In genomic region chr19:4055209-4055552, GRCh38 we compare ENCODE assay signal across 24 cellular contexts. TPM values are rescaled to one million over a fixed set of nuclear protein-coding genes. Genes with fewer than 3 reads are reported as not detected.
DNase-seq lines count a peak whose midpoint lies in the region; ATAC-seq, FAIRE-seq and TF ChIP-seq lines count a peak whose summit lies in the region.
"Had no signal": no experiment of that assay in that cellular context is flagged by ENCODE, and none has a peak within 500 bp of the region (broad histone marks: within the 10 kb centered on the region; RNA-seq: fewer than 3 reads in every experiment).

No MANE protein-coding gene starts in this region.

- H3K27me3 Mint-ChIP-seq in natural killer cell (ENCODE audit: low read depth in 2 of 2) = no peaks in the 10 kb centered on the region
- H3K27me3 Mint-ChIP-seq in natural killer cell treated with Interleukin-12 subunit alpha and Interleukin-12 subunit beta and Interleukin-15 and Interleukin-18, amount 100 ng/mL, for 72 hours = no peaks in the 10 kb centered on the region
- H3K27me3 Mint-ChIP-seq: CD4-positive, alpha-beta T cell had no signal

- H3K4me3 ChIP-seq in K562 (no peak overlapping the region), neuronal stem cell (ENCODE audit: low read length in 2 of 2) (no peak overlapping the region)
- H3K4me3 ChIP-seq: BLaER1, GM23338, HAP-1 had no signal

- no peak overlapping the region for H2AFZ ChIP-seq in K562 (ENCODE audit: low read depth, low read length)
- no peak overlapping the region for H2AFZ ChIP-seq in neuronal stem cell (ENCODE audit: low read length)
- H2AFZ ChIP-seq: GM23338 had no signal

- H3K27ac Mint-ChIP-seq in natural killer cell = peak overlapping the region in 1 of 2 donors; percentile 96
- no peak overlapping the region for H3K27ac Mint-ChIP-seq in natural killer cell treated with Interleukin-12 subunit alpha and Interleukin-12 subunit beta and Interleukin-15 and Interleukin-18, amount 100 ng/mL, for 72 hours
- H3K27ac Mint-ChIP-seq in activated naive CD4-positive, alpha-beta T cell treated with anti-CD3 and anti-CD28 coated beads, Interleukin-2, amount 50 U/mL, for 72 hours = no peak overlapping the region
- H3K27ac Mint-ChIP-seq: GM23338, HFFc6 had no signal

- peaks cover 25 to 67% of the 10 kb centered on the region in 2 donors for H3K4me1 Mint-ChIP-seq in natural killer cell
- peaks cover 38 to 44% of the 10 kb centered on the region in 2 donors for H3K4me1 Mint-ChIP-seq in natural killer cell treated with Interleukin-12 subunit alpha and Interleukin-12 subunit beta and Interleukin-15 and Interleukin-18, amount 100 ng/mL, for 72 hours (ENCODE audit: low read depth in 2 of 2)

- 98% methylated on average over 10 of the region's 20 CpGs for WGBS in K562 (ENCODE audit: insufficient coverage, low coverage, missing lambda C conversion rate)
- WGBS in neuronal stem cell (ENCODE audit: extremely low coverage in 2 of 2, insufficient read length in 2 of 2, insufficient replicate concordance in 1 of 2), 2 donors = no CpG with 5 or more reads among the region's 20 CpGs

- TF ChIP-seq CTCF in natural killer cell (IDR thresholded peaks at IDR 0.05) (no peak), K562 (IDR thresholded peaks at IDR 0.05 in 2 of 3, conservative IDR thresholded peaks at IDR 0.05 in 1 of 3; ENCODE audit: insufficient read depth in 2 of 3, low read depth in 1 of 3, low read length in 3 of 3) (no peak)

- H3K79me1 ChIP-seq in neuronal stem cell (ENCODE audit: low read depth, low read length) = peaks cover 34% of the 10 kb centered on the region

- no peak overlapping the region for H3K4me2 ChIP-seq in K562 (ENCODE audit: insufficient read depth, low read length)
- H3K4me2 ChIP-seq in neuronal stem cell (ENCODE audit: insufficient read depth, low read length, poor library complexity, severe bottlenecking) = no peak overlapping the region
- H3K4me2 ChIP-seq: BLaER1, GM23338, KMS-11 had no signal

- no peak overlapping the region for H3K27ac ChIP-seq in K562 (ENCODE audit: extremely low read depth, low read depth, low read length)
- H3K27ac ChIP-seq in neuronal stem cell (replicated peaks; ENCODE audit: low read length) = no peak overlapping the region
- H3K27ac ChIP-seq: BLaER1, KMS-11 had no signal

- no peaks in the 10 kb centered on the region for H3K9me3 Mint-ChIP-seq in natural killer cell
- H3K9me3 Mint-ChIP-seq in natural killer cell treated with Interleukin-12 subunit alpha and Interleukin-12 subunit beta and Interleukin-15 and Interleukin-18, amount 100 ng/mL, for 72 hours = no peaks in the 10 kb centered on the region
- peaks cover 0 to 6% of the 10 kb centered on the region in 2 donors for H3K9me3 Mint-ChIP-seq in activated naive CD4-positive, alpha-beta T cell treated with anti-CD3 and anti-CD28 coated beads, Interleukin-2, amount 50 U/mL, for 72 hours
- H3K9me3 Mint-ChIP-seq: CD4-positive, alpha-beta T cell; GM23338 had no signal

- H3K4me1 ChIP-seq in K562 (replicated peaks in 1 of 2; ENCODE audit: control insufficient read depth in 2 of 2, insufficient read depth in 2 of 2, low read length in 2 of 2) (peaks cover 16 to 55% of the 10 kb centered on the region in 2 experiments; a peak in 4 of 5 replicates), neuronal stem cell (ENCODE audit: control insufficient read depth in 2 of 2, insufficient read depth in 1 of 2, low read depth in 1 of 2, low read length in 2 of 2) (peaks cover 4 to 14% of the 10 kb centered on the region in 2 donors)
- H3K4me1 ChIP-seq: HAP-1 had no signal

- no peak overlapping the region for H3K14ac ChIP-seq in neuronal stem cell (ENCODE audit: low read length)

- in situ Hi-C loops in K562 (cut with MboI) = no loop called here

- DNase-seq in natural killer cell = no peak
- no peak for DNase-seq in natural killer cell treated with Interleukin-12 subunit alpha and Interleukin-12 subunit beta and Interleukin-15 and Interleukin-18, amount 100 ng/mL, for 72 hours (ENCODE audit: low spot score)
- DNase-seq in K562 (ENCODE audit: extremely low read depth in 1 of 4, low spot score in 3 of 4) = no peak
- no peak for DNase-seq in neuronal stem cell (ENCODE audit: low spot score)
- DNase-seq in sciatic nerve (ENCODE audit: low spot score) = no peak
- DNase-seq in NCI-H1436 (lab: John Stamatoyannopoulos, UW) = no peak
- no peak for DNase-seq in activated naive CD4-positive, alpha-beta T cell treated with anti-CD3 and anti-CD28 coated beads, Interleukin-2, amount 50 U/mL, for 72 hours (ENCODE audit: low spot score in 2 of 2)
- DNase-seq: CD4-positive, alpha-beta T cell; HFFc6; MM.1S; NCI-H1048; NCI-H1417; NCI-H1694 treated with DMSO at 0.1 percent for 48 hours; NCI-H2081; NCI-H226; NCI-H510A; NCI-H69; RPMI8226; SHP77 treated with DMSO at 0.1 percent for 48 hours had no signal

- peaks cover 80% of the 10 kb centered on the region; the same call in 2 of the 3 replicates for H3K36me3 ChIP-seq in K562 (ENCODE audit: control insufficient read depth, insufficient read depth, low read length)
- peaks cover 28 to 42% of the 10 kb centered on the region in 2 donors for H3K36me3 ChIP-seq in neuronal stem cell (replicated peaks in 1 of 2; ENCODE audit: control insufficient read depth in 2 of 2, insufficient read depth in 2 of 2, low read length in 2 of 2)

- no peak overlapping the region for H4K8ac ChIP-seq in neuronal stem cell (ENCODE audit: low read depth, low read length)

- no peak for TF ChIP-seq EP300 in K562 (IDR thresholded peaks at IDR 0.05; ENCODE audit: low read length)

- no peak for FAIRE-seq in K562 (lab: Jason Lieb, UNC)
- FAIRE-seq: D721Med had no signal

- peak overlapping the region; percentile 50 for H3K4me3 Mint-ChIP-seq in natural killer cell
- H3K4me3 Mint-ChIP-seq in natural killer cell treated with Interleukin-12 subunit alpha and Interleukin-12 subunit beta and Interleukin-15 and Interleukin-18, amount 100 ng/mL, for 72 hours = no peak overlapping the region
- H3K4me3 Mint-ChIP-seq: CD4-positive, alpha-beta T cell; GM23338; HFFc6 had no signal

- H4K91ac ChIP-seq in neuronal stem cell (ENCODE audit: low read depth, low read length, poor library complexity) = no peak overlapping the region

- H3K9ac ChIP-seq in K562 (ENCODE audit: insufficient read depth in 1 of 2, low read depth in 2 of 2, low read length in 2 of 2) = no peak overlapping the region
- H3K9ac ChIP-seq in neuronal stem cell (ENCODE audit: low read depth, low read length, poor library complexity) = no peak overlapping the region
- H3K9ac ChIP-seq: BLaER1, KMS-11 had no signal

- peak overlapping the region; percentile 65 for H3K23ac ChIP-seq in neuronal stem cell (ENCODE audit: low read depth, low read length, poor library complexity)

- no peak overlapping the region for H2AK5ac ChIP-seq in neuronal stem cell (ENCODE audit: low read depth, low read length)

- H2BK15ac ChIP-seq in neuronal stem cell (ENCODE audit: low read length) = no peak overlapping the region

- H2BK5ac ChIP-seq in neuronal stem cell (ENCODE audit: low read length) = peak overlapping the region; percentile 24

- no peak overlapping the region for H2BK12ac ChIP-seq in neuronal stem cell (ENCODE audit: low read length)

- peaks cover 5% of the 10 kb centered on the region for H3K9me1 ChIP-seq in K562 (ENCODE audit: control insufficient read depth, insufficient read depth, low read length)

- H3K9me3 ChIP-seq in K562 (replicated peaks; ENCODE audit: control insufficient read depth, insufficient read depth, low read depth, low read length) (no peaks in the 10 kb centered on the region; the same call in 1 of the 2 replicates), neuronal stem cell (replicated peaks in 1 of 2; ENCODE audit: control insufficient read depth in 2 of 2, insufficient read depth in 1 of 2, low read depth in 1 of 2, low read length in 2 of 2) (peaks cover 0 to 7% of the 10 kb centered on the region in 2 donors)
- H3K9me3 ChIP-seq: BLaER1, HAP-1 had no signal

- peaks cover 97% of the 10 kb centered on the region for H3K79me2 ChIP-seq in K562 (ENCODE audit: control insufficient read depth, insufficient read depth, low read length)

- BruUV-seq in K562 (replicated peaks; lab: Mats Ljungman, UMichigan) = no TSS peak

- no peak overlapping the region for H2BK120ac ChIP-seq in neuronal stem cell (ENCODE audit: low read depth, low read length)

- POLR2A ChIA-PET in K562 (lab: Yijun Ruan, JAX) = interaction anchor here (0.9 kb wide), 1 partner anchor 10 kb away, joined by 3 read pairs; no protein-coding TSS in a partner anchor

- intact Hi-C loops in natural killer cell (cut with micrococcal nuclease) (no loop called here), K562 (cut with micrococcal nuclease) (no loop called here), sciatic nerve (cut with DNase I) (no loop called here)

- H3K4ac ChIP-seq in neuronal stem cell (ENCODE audit: low read length) = no peak overlapping the region

- CTCF ChIA-PET in K562 (lab: Yijun Ruan, JAX; ENCODE audit: low intra/inter-chr PET ratio) = no interaction called here

- TF ChIP-seq RAD21 in K562 (CRISPR knock-in tag; conservative IDR thresholded peaks at IDR 0.05 in 1 of 2, IDR thresholded peaks at IDR 0.05 in 1 of 2) = no peak

- no peak for TF ChIP-seq POLR2A in K562 (conservative IDR thresholded peaks at IDR 0.05)

- H3K36me3 Mint-ChIP-seq in natural killer cell = peaks cover 7% of the 10 kb centered on the region
- peaks cover 18% of the 10 kb centered on the region for H3K36me3 Mint-ChIP-seq in natural killer cell treated with Interleukin-12 subunit alpha and Interleukin-12 subunit beta and Interleukin-15 and Interleukin-18, amount 100 ng/mL, for 72 hours
- peaks cover 17 to 25% of the 10 kb centered on the region in 2 donors for H3K36me3 Mint-ChIP-seq in activated naive CD4-positive, alpha-beta T cell treated with anti-CD3 and anti-CD28 coated beads, Interleukin-2, amount 50 U/mL, for 72 hours

- H3K18ac ChIP-seq in neuronal stem cell (ENCODE audit: low read length) = no peak overlapping the region

- no peaks in the 10 kb centered on the region for H3K27me3 ChIP-seq in K562 (ENCODE audit: control insufficient read depth in 2 of 2, insufficient read depth in 2 of 2, low read length in 2 of 2)
- H3K27me3 ChIP-seq in neuronal stem cell (ENCODE audit: control insufficient read depth in 3 of 3, insufficient read depth in 3 of 3, low read depth in 1 of 3, low read length in 3 of 3) = no peaks in the 10 kb centered on the region
- H3K27me3 ChIP-seq: BLaER1 had no signal

- ATAC-seq in natural killer cell (no peak), K562 (no peak), sciatic nerve (no peak)
- no peak for ATAC-seq in natural killer cell treated with Interleukin-12 subunit alpha and Interleukin-12 subunit beta and Interleukin-15 and Interleukin-18, amount 100 ng/mL, for 72 hours
- ATAC-seq in activated naive CD4-positive, alpha-beta T cell treated with anti-CD3 and anti-CD28 coated beads, Interleukin-2, amount 50 U/mL, for 72 hours = no peak
- ATAC-seq: GM23338 had no signal

- H4K20me1 ChIP-seq in K562 (replicated peaks; ENCODE audit: control insufficient read depth, insufficient read depth, low read length) = peaks cover 56% of the 10 kb centered on the region

RNA-seq across cellular contexts. Expression of gene ZBTB7A, which starts 11.5 kb away (rescaled TPM):
- 10 to 100 TPM; 81.6 to 97.7 (median 82.9) TPM for total RNA-seq in natural killer cell
- total RNA-seq in natural killer cell treated with Interleukin-12 subunit alpha and Interleukin-12 subunit beta and Interleukin-15 and Interleukin-18, amount 100 ng/mL, for 72 hours = 10 to 100 TPM; 63.4 to 70.5 TPM
- 5.4 and 20.2 TPM in 2 replicates for total RNA-seq in K562 (2011; cell fraction: chromatin; rRNA removed; ENCODE audit: low replicate concordance)
- total RNA-seq in K562 (2011; cell fraction: nucleolus; rRNA removed) = 10.5 and 12.0 TPM in 2 replicates
- total RNA-seq in K562 (2011; cell fraction: nucleoplasm; rRNA removed) = 5.3 and 7.3 TPM in 2 replicates
- total RNA-seq in K562 (2014; rRNA removed) = 10.2 and 13.8 TPM in 2 replicates
- 1.6 and 1.8 TPM in 2 replicates for total RNA-seq in K562 (2014; rRNA removed; fragmentation: Illumina TruSeq; extraction: Trizol)
- total RNA-seq in K562 (2015; rRNA removed; fragmentation: Illumina TruSeq; extraction: Trizol) = 4.6 and 4.8 TPM in 2 replicates
- 32.7 and 34.0 TPM in 2 replicates for total RNA-seq in K562 (2021)
- 2.0 and 2.4 TPM in 2 replicates for polyA plus RNA-seq in K562 (2011; rRNA removed)
- 2.8 and 11.2 TPM in 2 replicates for polyA plus RNA-seq in K562 (2011; cell fraction: cytosol; rRNA removed)
- 7.4 and 18.4 TPM in 2 replicates for polyA plus RNA-seq in K562 (2011; cell fraction: nucleus; rRNA removed)
- 8.9 and 10.8 TPM in 2 replicates for polyA plus RNA-seq in K562 (2012)
- polyA plus RNA-seq in K562 (2014; fragmentation: Illumina TruSeq; extraction: Trizol) = 6.3 and 8.3 TPM in 2 replicates
- under 1 TPM; 0.11 to 0.27 TPM for polyA plus RNA-seq in K562 (2014; fragmentation: Nextera tagmentation; extraction: Ambion mirVana)
- 10.8 and 11.6 TPM in 2 replicates for polyA plus RNA-seq in K562 (2014; rRNA removed)
- polyA minus RNA-seq in K562 (2011; rRNA and poly(A)+ RNA removed) = 1.3 and 1.7 TPM in 2 replicates
- 14.2 and 20.6 TPM in 2 replicates for polyA minus RNA-seq in K562 (2011; cell fraction: cytosol; rRNA and poly(A)+ RNA removed)
- 5.4 and 5.8 TPM in 2 replicates for polyA minus RNA-seq in K562 (2011; cell fraction: nucleus; rRNA and poly(A)+ RNA removed)
- polyA plus RNA-seq in neuronal stem cell (2013, experiment 1 of 2) = 9.3 TPM
- polyA plus RNA-seq in neuronal stem cell (2013, experiment 2 of 2) = 10.2 TPM
- 54.2 TPM for total RNA-seq in sciatic nerve
- 10 to 100 TPM; 23.4 to 26.0 TPM for total RNA-seq in activated naive CD4-positive, alpha-beta T cell treated with anti-CD3 and anti-CD28 coated beads, Interleukin-2, amount 50 U/mL, for 72 hours

RNA-seq across cellular contexts. Expression of gene PIAS4, which starts 47.6 kb away (rescaled TPM):
- 10 to 100 TPM; 25.4 to 39.4 (median 26.8) TPM for total RNA-seq in natural killer cell
- total RNA-seq in natural killer cell treated with Interleukin-12 subunit alpha and Interleukin-12 subunit beta and Interleukin-15 and Interleukin-18, amount 100 ng/mL, for 72 hours = 10 to 100 TPM; 39.4 to 58.6 TPM
- total RNA-seq in K562 (2011; cell fraction: chromatin; rRNA removed; ENCODE audit: low replicate concordance) = 19.4 and 56.5 TPM in 2 replicates
- total RNA-seq in K562 (2011; cell fraction: nucleolus; rRNA removed) = 36.9 and 39.3 TPM in 2 replicates
- 20.4 and 20.9 TPM in 2 replicates for total RNA-seq in K562 (2011; cell fraction: nucleoplasm; rRNA removed)
- total RNA-seq in K562 (2014; rRNA removed) = 21.9 and 26.4 TPM in 2 replicates
- 5.3 and 7.3 TPM in 2 replicates for total RNA-seq in K562 (2014; rRNA removed; fragmentation: Illumina TruSeq; extraction: Trizol)
- total RNA-seq in K562 (2015; rRNA removed; fragmentation: Illumina TruSeq; extraction: Trizol) = 14.3 and 14.4 TPM in 2 replicates
- 24.9 and 34.9 TPM in 2 replicates for total RNA-seq in K562 (2021)
- polyA plus RNA-seq in K562 (2011; rRNA removed) = 6.7 and 7.1 TPM in 2 replicates
- polyA plus RNA-seq in K562 (2011; cell fraction: cytosol; rRNA removed) = 7.4 and 15.5 TPM in 2 replicates
- polyA plus RNA-seq in K562 (2011; cell fraction: nucleus; rRNA removed) = 11.2 and 22.2 TPM in 2 replicates
- 23.1 and 44.7 TPM in 2 replicates for polyA plus RNA-seq in K562 (2012)
- 14.5 and 23.3 TPM in 2 replicates for polyA plus RNA-seq in K562 (2014; fragmentation: Illumina TruSeq; extraction: Trizol)
- polyA plus RNA-seq in K562 (2014; fragmentation: Nextera tagmentation; extraction: Ambion mirVana) = under 1 TPM; 0.27 TPM
- 14.8 and 19.9 TPM in 2 replicates for polyA plus RNA-seq in K562 (2014; rRNA removed)
- 4.6 and 5.3 TPM in 2 replicates for polyA minus RNA-seq in K562 (2011; rRNA and poly(A)+ RNA removed)
- 14.9 and 18.8 TPM in 2 replicates for polyA minus RNA-seq in K562 (2011; cell fraction: cytosol; rRNA and poly(A)+ RNA removed)
- polyA minus RNA-seq in K562 (2011; cell fraction: nucleus; rRNA and poly(A)+ RNA removed) = 21.3 and 22.4 TPM in 2 replicates
- polyA plus RNA-seq in neuronal stem cell (2013, experiment 1 of 2) = 64.0 TPM
- 61.2 TPM for polyA plus RNA-seq in neuronal stem cell (2013, experiment 2 of 2)
- total RNA-seq in sciatic nerve = 33.4 TPM
- 10 to 100 TPM; 28.0 to 30.6 TPM for total RNA-seq in activated naive CD4-positive, alpha-beta T cell treated with anti-CD3 and anti-CD28 coated beads, Interleukin-2, amount 50 U/mL, for 72 hours
